ENCODE assay signal across 22 cellular contexts in the genomic region with DNA sequence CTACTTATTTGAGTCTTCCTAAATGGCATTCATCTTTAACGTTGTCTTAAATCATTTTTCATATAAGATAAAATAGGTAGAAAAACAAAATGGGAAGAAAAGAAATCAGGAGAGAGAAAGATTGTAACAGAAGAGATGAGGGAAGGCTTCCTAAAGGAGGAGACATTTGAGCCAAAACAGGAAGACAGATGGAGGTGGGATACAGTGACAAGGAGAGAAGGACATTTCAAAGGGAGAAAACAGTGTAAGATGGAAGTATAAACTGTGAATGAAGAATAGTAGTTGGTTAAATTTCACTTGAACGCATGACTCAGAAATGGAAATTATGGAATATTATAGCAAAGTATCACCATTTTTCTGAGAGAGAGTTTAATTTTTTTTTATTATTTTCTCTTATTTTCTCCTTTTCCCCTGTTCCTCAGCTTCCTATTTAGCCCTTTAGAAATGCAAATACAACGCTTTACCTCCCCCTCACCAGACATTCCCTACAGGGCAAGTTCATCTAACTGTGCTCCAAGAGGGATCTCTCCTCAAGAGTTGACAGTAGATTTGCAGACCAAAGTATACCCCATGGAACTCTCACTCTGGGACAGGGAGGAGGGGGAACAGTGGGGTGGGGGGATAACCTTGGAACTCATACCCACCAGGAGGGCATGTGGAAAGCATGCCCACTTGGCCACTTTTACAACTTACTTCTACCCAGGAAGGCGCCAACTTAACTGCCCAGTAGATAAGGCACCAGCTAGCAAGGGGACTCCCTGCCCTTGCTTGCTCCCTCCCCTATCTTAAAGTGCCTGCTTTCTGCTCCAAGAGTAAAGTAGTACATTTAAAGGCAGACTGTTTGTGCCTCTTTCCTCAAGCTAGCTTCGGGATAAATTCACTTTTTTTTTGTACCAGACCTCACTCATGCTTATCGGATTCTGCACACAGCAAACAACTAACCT.
"Had no signal": no experiment of that assay in that cellular context is flagged by ENCODE, and none has a peak within 500 bp of the region (broad histone marks: within the 10 kb centered on the region; RNA-seq: fewer than 3 reads in every experiment).

No MANE protein-coding gene starts in this region.

- H3K4me1 ChIP-seq: lower lobe of right lung, right lobe of liver, testis, transverse colon had no signal

- DNase-seq: activated CD4-positive, alpha-beta memory T cell treated with anti-CD3 and anti-CD28 coated beads, Interleukin-2, amount 10 ng/mL, durations not matched to agents 7 days and 5 days; activated CD4-positive, alpha-beta T cell treated with anti-CD3 and anti-CD28 coated beads for 1 hour; activated CD4-positive, alpha-beta T cell treated with anti-CD3 and anti-CD28 coated beads, Interleukin-2, amount 10 ng/mL, durations not matched to agents 7 days and 5 days; activated CD8-positive, alpha-beta memory T cell treated with anti-CD3 and anti-CD28 coated beads, Interleukin-2, amount 50 U/mL, for 48 hours; activated T-cell treated with anti-CD3 and anti-CD28 coated beads, Interleukin-2, amount 50 U/mL, for 24 hours; anterior cingulate cortex; effector CD8-positive, alpha-beta T cell; kidney glomerular epithelial cell; lower lobe of right lung; mesenchymal stem cell; natural killer cell; right lobe of liver; stimulated activated CD4-positive, alpha-beta T cell treated with anti-CD3 and anti-CD28 coated beads, Interleukin-12 subunit alpha, Interleukin-12 subunit beta, amount 100 ng/mL, for 4 hours; stimulated activated CD4-positive, alpha-beta T cell treated with anti-CD3 and anti-CD28 coated beads, Interleukin-4, amount 100 ng/mL, for 4 hours; stimulated activated naive B cell treated with anti-CD40 and anti-IgM and Interleukin-4, amounts not matched to agents 10 μg/mL and 1 μg/mL and 100 μg/mL, for 72 hours; T-helper 2 cell; testis; transverse colon had no signal

- H3K4me3 Mint-ChIP-seq: activated CD4-positive, alpha-beta memory T cell treated with anti-CD3 and anti-CD28 coated beads, Interleukin-2, amount 10 ng/mL, durations not matched to agents 7 days and 5 days; activated CD4-positive, alpha-beta T cell treated with anti-CD3 and anti-CD28 coated beads, Interleukin-2, amount 10 ng/mL, durations not matched to agents 7 days and 5 days; activated naive CD8-positive, alpha-beta T cell; activated T-cell treated with anti-CD3 and anti-CD28 coated beads, Interleukin-2, amount 50 U/mL, for 24 hours; central memory CD8-positive, alpha-beta T cell; dendritic cell treated with granulocyte-macrophage colony-stimulating factor and Interleukin-4, amounts not matched to agents 40 ng/mL and 50 ng/mL, for 4 days; natural killer cell; stimulated activated naive B cell treated with anti-CD40 and anti-IgM and Interleukin-4, amounts not matched to agents 10 μg/mL and 1 μg/mL and 100 μg/mL, for 72 hours had no signal

- H3K4me3 ChIP-seq: lower lobe of right lung, right lobe of liver, testis, transverse colon had no signal

- H3K36me3 ChIP-seq: transverse colon had no signal

- H3K27ac Mint-ChIP-seq: activated CD4-positive, alpha-beta memory T cell treated with anti-CD3 and anti-CD28 coated beads, Interleukin-2, amount 10 ng/mL, durations not matched to agents 7 days and 5 days; activated CD4-positive, alpha-beta T cell treated with anti-CD3 and anti-CD28 coated beads, Interleukin-2, amount 10 ng/mL, durations not matched to agents 7 days and 5 days; activated naive CD8-positive, alpha-beta T cell; activated T-cell treated with anti-CD3 and anti-CD28 coated beads, Interleukin-2, amount 50 U/mL, for 24 hours; dendritic cell treated with granulocyte-macrophage colony-stimulating factor and Interleukin-4, amounts not matched to agents 40 ng/mL and 50 ng/mL, for 4 days; natural killer cell; stimulated activated naive B cell treated with anti-CD40 and anti-IgM and Interleukin-4, amounts not matched to agents 10 μg/mL and 1 μg/mL and 100 μg/mL, for 72 hours had no signal

- H3K27ac ChIP-seq: lower lobe of right lung, right lobe of liver, testis, transverse colon had no signal

- H3K9me3 ChIP-seq: lower lobe of right lung, right lobe of liver, testis, transverse colon had no signal

- H3K27me3 ChIP-seq: right lobe of liver, testis, transverse colon had no signal

- H3K4me1 Mint-ChIP-seq: activated CD4-positive, alpha-beta memory T cell treated with anti-CD3 and anti-CD28 coated beads, Interleukin-2, amount 10 ng/mL, durations not matched to agents 7 days and 5 days; activated CD4-positive, alpha-beta T cell treated with anti-CD3 and anti-CD28 coated beads, Interleukin-2, amount 10 ng/mL, durations not matched to agents 7 days and 5 days; central memory CD8-positive, alpha-beta T cell had no signal

- H3K27me3 Mint-ChIP-seq: activated CD4-positive, alpha-beta memory T cell treated with anti-CD3 and anti-CD28 coated beads, Interleukin-2, amount 10 ng/mL, durations not matched to agents 7 days and 5 days; activated CD4-positive, alpha-beta T cell treated with anti-CD3 and anti-CD28 coated beads, Interleukin-2, amount 10 ng/mL, durations not matched to agents 7 days and 5 days; activated naive CD8-positive, alpha-beta T cell; activated T-cell treated with anti-CD3 and anti-CD28 coated beads, Interleukin-2, amount 50 U/mL, for 24 hours; central memory CD8-positive, alpha-beta T cell; dendritic cell treated with granulocyte-macrophage colony-stimulating factor and Interleukin-4, amounts not matched to agents 40 ng/mL and 50 ng/mL, for 4 days; stimulated activated naive B cell treated with anti-CD40 and anti-IgM and Interleukin-4, amounts not matched to agents 10 μg/mL and 1 μg/mL and 100 μg/mL, for 72 hours had no signal

- ATAC-seq: left lobe of liver; lower lobe of right lung; natural killer cell; right lobe of liver; stimulated activated naive B cell treated with anti-CD40 and anti-IgM and Interleukin-4, amounts not matched to agents 10 μg/mL and 1 μg/mL and 100 μg/mL, for 72 hours had no signal

- H3K9me3 Mint-ChIP-seq: activated T-cell treated with anti-CD3 and anti-CD28 coated beads, Interleukin-2, amount 50 U/mL, for 24 hours; central memory CD8-positive, alpha-beta T cell; natural killer cell had no signal
